Comparison of ENCODE assay signal across 13 cellular contexts in genomic region chr3:188396900-188397299, GRCh38.
DNase-seq lines count a peak whose midpoint lies in the region; ATAC-seq, FAIRE-seq and TF ChIP-seq lines count a peak whose summit lies in the region.
"Had no signal": no experiment of that assay in that cellular context is flagged by ENCODE, and none has a peak within 500 bp of the region (broad histone marks: within the 10 kb centered on the region; RNA-seq: fewer than 3 reads in every experiment).

No MANE protein-coding gene starts in this region.

- no peaks in the 10 kb centered on the region for H3K27me3 ChIP-seq in CD8-positive, alpha-beta T cell (ENCODE audit: insufficient read depth, low read length)
- H3K27me3 ChIP-seq in right atrium auricular region (no peaks in the 10 kb centered on the region), gastrocnemius medialis (no peaks in the 10 kb centered on the region)

- POLR2A ChIA-PET in CD8-positive, alpha-beta T cell (lab: Charles Lee) = interaction anchor here (1.5 kb wide), 1 partner anchor 44 kb away, joined by 4 read pairs; no protein-coding TSS in a partner anchor
- POLR2A ChIA-PET in activated B cell treated with CpG ODN at 0.5 μM for 24 hours (lab: Charles Lee) = interaction anchor here (0.6 to 7.2 kb wide), 10 partner anchors 11 to 659 kb away, joined by 3 to 79 read pairs (median 4); partner anchors contain the start of gene BCL6

- peak overlapping the region; percentile 77 for H3K4me3 Mint-ChIP-seq in CD8-positive, alpha-beta T cell
- H3K4me3 Mint-ChIP-seq in activated B cell treated with CpG ODN at 0.5 μM for 24 hours = peak overlapping the region; percentile 77
- H3K4me3 Mint-ChIP-seq in chondrocyte (ENCODE audit: unreplicated experiment) = no peak overlapping the region

- in situ Hi-C loops in gastrocnemius medialis (cut with MboI; ENCODE audit: low sequenced_read_pairs in 4 of 4) = no loop called here

- no peak for DNase-seq in CD8-positive, alpha-beta T cell
- no peak for DNase-seq in activated B cell treated with CpG ODN at 0.5 μM for 24 hours
- no peak for DNase-seq in right atrium auricular region (ENCODE audit: low spot score)
- DNase-seq in gastrocnemius medialis = no peak
- no peak for DNase-seq in chondrocyte (ENCODE audit: low spot score)
- no peak for DNase-seq in UCSD-AML1 (lab: John Stamatoyannopoulos, UW; ENCODE audit: unreplicated experiment)
- DNase-seq in HTR-8/SVneo (ENCODE audit: insufficient read length, low spot score) = no peak
- DNase-seq: GDM1, glutamatergic neuron, left cardiac atrium had no signal

- peak overlapping the region; percentile 82 for H3K27ac Mint-ChIP-seq in CD8-positive, alpha-beta T cell
- H3K27ac Mint-ChIP-seq in activated B cell treated with CpG ODN at 0.5 μM for 24 hours (peak overlapping the region; percentile 91), chondrocyte (ENCODE audit: unreplicated experiment) (no peak overlapping the region)
- H3K27ac Mint-ChIP-seq: activated CD4-positive, alpha-beta memory T cell treated with anti-CD3 and anti-CD28 coated beads for 36 hours had no signal

- no peak overlapping the region for H3K27ac ChIP-seq in CD8-positive, alpha-beta T cell (ENCODE audit: low read depth, low read length)
- peak overlapping the region; percentile 43 to 72 for H3K27ac ChIP-seq in right atrium auricular region
- H3K27ac ChIP-seq in gastrocnemius medialis = peak overlapping the region; percentile 71 to 82 (median 75)
- H3K27ac ChIP-seq: C4-2B had no signal

- H3K36me3 ChIP-seq in CD8-positive, alpha-beta T cell (ENCODE audit: insufficient read depth, low read length) = no peaks in the 10 kb centered on the region
- H3K36me3 ChIP-seq in right atrium auricular region (no peaks in the 10 kb centered on the region), gastrocnemius medialis (no peaks in the 10 kb centered on the region)

- H3K4me1 Mint-ChIP-seq in CD8-positive, alpha-beta T cell (ENCODE audit: low read depth) = peaks cover 40% of the 10 kb centered on the region
- H3K4me1 Mint-ChIP-seq in activated B cell treated with CpG ODN at 0.5 μM for 24 hours (peaks cover 84% of the 10 kb centered on the region), chondrocyte (ENCODE audit: low read depth) (peaks cover 34% of the 10 kb centered on the region)

- intact Hi-C loops in CD8-positive, alpha-beta T cell (cut with DNase I, micrococcal nuclease) = no loop called here
- intact Hi-C loops in activated B cell treated with CpG ODN at 0.5 μM for 24 hours (cut with micrococcal nuclease) = no loop called here
- intact Hi-C loops in gastrocnemius medialis (cut with DNase I; ENCODE audit: low total_unique reads) = no loop called here

- H3K36me3 Mint-ChIP-seq in CD8-positive, alpha-beta T cell = no peaks in the 10 kb centered on the region
- H3K36me3 Mint-ChIP-seq in activated B cell treated with CpG ODN at 0.5 μM for 24 hours (ENCODE audit: low read depth) (no peaks in the 10 kb centered on the region), chondrocyte (ENCODE audit: low read depth) (peaks cover 7% of the 10 kb centered on the region)

- ATAC-seq in CD8-positive, alpha-beta T cell = no peak
- ATAC-seq in activated B cell treated with CpG ODN at 0.5 μM for 24 hours (ENCODE audit: low read depth) (no peak), gastrocnemius medialis (peak; percentile 6 to 46), GM21786 (IDR thresholded peaks at IDR 0.05; ENCODE audit: unreplicated experiment) (no peak)

- TF ChIP-seq POLR2A in gastrocnemius medialis (IDR thresholded peaks at IDR 0.05) = no peak

- H3K9me3 Mint-ChIP-seq in CD8-positive, alpha-beta T cell = no peaks in the 10 kb centered on the region
- H3K9me3 Mint-ChIP-seq in activated B cell treated with CpG ODN at 0.5 μM for 24 hours (no peaks in the 10 kb centered on the region), chondrocyte (ENCODE audit: low read depth) (no peaks in the 10 kb centered on the region)

- H3K27me3 Mint-ChIP-seq in CD8-positive, alpha-beta T cell (ENCODE audit: low read depth) = no peaks in the 10 kb centered on the region
- H3K27me3 Mint-ChIP-seq in activated B cell treated with CpG ODN at 0.5 μM for 24 hours (no peaks in the 10 kb centered on the region), chondrocyte (ENCODE audit: low read depth) (no peaks in the 10 kb centered on the region)
- H3K27me3 Mint-ChIP-seq: activated CD4-positive, alpha-beta memory T cell treated with anti-CD3 and anti-CD28 coated beads for 36 hours had no signal

- no peaks in the 10 kb centered on the region for H3K9me3 ChIP-seq in CD8-positive, alpha-beta T cell (ENCODE audit: low read length)
- H3K9me3 ChIP-seq in right atrium auricular region (no peaks in the 10 kb centered on the region), gastrocnemius medialis (no peaks in the 10 kb centered on the region)

- CTCF ChIA-PET in CD8-positive, alpha-beta T cell (lab: Charles Lee) = interaction anchor here (1.0 to 1.2 kb wide), 2 partner anchors 10 to 658 kb away, joined by 3 read pairs; no protein-coding TSS in a partner anchor
- CTCF ChIA-PET in activated B cell treated with CpG ODN at 0.5 μM for 24 hours (lab: Charles Lee) = interaction anchor here (1.5 to 8.1 kb wide), 2 partner anchors 25 to 657 kb away, joined by 4 to 41 read pairs; no protein-coding TSS in a partner anchor

- H3K4me1 ChIP-seq in CD8-positive, alpha-beta T cell (ENCODE audit: insufficient read depth, low read length) = peaks cover 9% of the 10 kb centered on the region
- peaks cover 0 to 43% of the 10 kb centered on the region in 2 donors for H3K4me1 ChIP-seq in right atrium auricular region
- peaks cover 38 to 47% of the 10 kb centered on the region in 2 donors for H3K4me1 ChIP-seq in gastrocnemius medialis

- no peak overlapping the region for H3K4me3 ChIP-seq in CD8-positive, alpha-beta T cell (ENCODE audit: low read depth, low read length)
- H3K4me3 ChIP-seq in right atrium auricular region (no peak overlapping the region), gastrocnemius medialis (peak overlapping the region; percentile 32 to 47 (median 34))

- FAIRE-seq in HTR-8/SVneo (lab: Jason Lieb, UNC) = no peak

- no peak for TF ChIP-seq CTCF in CD8-positive, alpha-beta T cell (IDR thresholded peaks at IDR 0.05)
- TF ChIP-seq CTCF in activated B cell treated with CpG ODN at 0.5 μM for 24 hours (IDR thresholded peaks at IDR 0.05) = no peak
- TF ChIP-seq CTCF in right atrium auricular region (IDR thresholded peaks at IDR 0.05) = no peak
- no peak for TF ChIP-seq CTCF in gastrocnemius medialis (IDR thresholded peaks at IDR 0.05 in 4 of 5, conservative IDR thresholded peaks at IDR 0.05 in 1 of 5)
- TF ChIP-seq CTCF in chondrocyte (IDR thresholded peaks at IDR 0.05) = no peak

Comparison
In these comparisons a context has a peak if more than half of its experiments do, and no peak if none do; other contexts are left out.
1. ATAC-seq: peak in gastrocnemius medialis (2 of 2); none in CD8-positive, alpha-beta T cell (single experiment), activated B cell treated with CpG ODN at 0.5 μM for 24 hours (single experiment) and GM21786 (single experiment).
2. H3K4me3 ChIP-seq: peak in gastrocnemius medialis (4 of 4); none in CD8-positive, alpha-beta T cell (single experiment) and right atrium auricular region (0 of 2).